In the genomic region with DNA sequence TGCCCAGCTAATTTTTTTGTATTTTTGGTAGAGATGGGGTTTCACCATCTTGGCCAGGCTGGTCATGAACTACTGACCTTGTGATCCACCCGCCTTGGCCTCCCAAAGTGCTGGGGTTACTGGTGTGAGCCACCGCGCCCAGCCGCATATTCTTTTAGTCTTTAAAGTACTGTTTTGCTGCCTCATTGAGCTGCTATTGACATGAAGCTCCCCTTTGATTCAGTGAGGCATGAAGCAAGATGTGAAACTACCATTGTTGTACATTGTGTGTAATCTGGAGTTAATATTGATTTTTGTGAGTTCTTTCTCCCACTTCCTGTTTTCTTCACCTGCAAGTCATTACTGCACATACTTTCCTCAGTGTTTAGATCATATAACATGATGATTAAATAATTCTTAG, we compare ENCODE assay signal across 1 cellular context.
TF ChIP-seq lines count a peak whose summit lies in the region.

No MANE protein-coding gene starts in this region.

TF ChIP-seq in HepG2, 621 proteins besides CTCF, POLR2A, EP300 and RAD21 (continued from another document and continues in another):
- TF ChIP-seq ZNF547 (CRISPR knock-in tag; IDR thresholded peaks at IDR 0.05) (no peak), ADNP (CRISPR knock-in tag; IDR thresholded peaks at IDR 0.05) (no peak), ZC3H13 (CRISPR knock-in tag; IDR thresholded peaks at IDR 0.05) (no peak), POGZ (CRISPR knock-in tag; IDR thresholded peaks at IDR 0.05) (peak; percentile 97), ZSCAN21 (CRISPR knock-in tag; IDR thresholded peaks at IDR 0.05; ENCODE audit: borderline replicate concordance) (no peak), ZNF225 (CRISPR knock-in tag; IDR thresholded peaks at IDR 0.05) (no peak), ZSCAN31 (CRISPR knock-in tag; IDR thresholded peaks at IDR 0.05; ENCODE audit: low read depth) (no peak), ETS1 (CRISPR knock-in tag; IDR thresholded peaks at IDR 0.05) (no peak), KIAA2018 (CRISPR knock-in tag; IDR thresholded peaks at IDR 0.05; ENCODE audit: borderline replicate concordance) (no peak), MTA1 (CRISPR knock-in tag; IDR thresholded peaks at IDR 0.05; ENCODE audit: borderline replicate concordance) (no peak), TAF1 (CRISPR knock-in tag; IDR thresholded peaks at IDR 0.05) (no peak), FOSL1 (CRISPR knock-in tag; IDR thresholded peaks at IDR 0.05; ENCODE audit: borderline replicate concordance) (no peak), ZNF672 (CRISPR knock-in tag; IDR thresholded peaks at IDR 0.05) (no peak), ZNF33B (CRISPR knock-in tag; IDR thresholded peaks at IDR 0.05) (no peak), HDAC6 (IDR thresholded peaks at IDR 0.05; ENCODE audit: low read depth, low read length) (no peak), SP140L (CRISPR knock-in tag; IDR thresholded peaks at IDR 0.05; ENCODE audit: borderline replicate concordance) (no peak), RBM22 (optimal IDR thresholded peaks at IDR 0.05; ENCODE audit: low read length) (no peak), MAF1 (CRISPR knock-in tag; IDR thresholded peaks at IDR 0.05; ENCODE audit: borderline replicate concordance) (no peak), ELF4 (CRISPR knock-in tag; IDR thresholded peaks at IDR 0.05; ENCODE audit: borderline replicate concordance) (no peak), ZFX (CRISPR knock-in tag; IDR thresholded peaks at IDR 0.05; ENCODE audit: low read depth) (no peak), KDM6A (CRISPR knock-in tag; IDR thresholded peaks at IDR 0.05; ENCODE audit: low read depth) (no peak), FOXK2 (IDR thresholded peaks at IDR 0.05) (peak; percentile 27; the same call in 1 of the 2 replicates), TAF15 (IDR thresholded peaks at IDR 0.05; ENCODE audit: low read depth, low read length, poor library complexity, severe bottlenecking) (no peak), IRF2 (CRISPR knock-in tag; IDR thresholded peaks at IDR 0.05) (no peak; the same call in 1 of the 2 replicates), CREM (IDR thresholded peaks at IDR 0.05) (peak; percentile 49; the same call in 1 of the 2 replicates), CREM (CRISPR knock-in tag; IDR thresholded peaks at IDR 0.05) (no peak), FOXA3 (CRISPR knock-in tag; IDR thresholded peaks at IDR 0.05) (peak; percentile 92), ERF (CRISPR knock-in tag; IDR thresholded peaks at IDR 0.05) (0 out of 2 replicates have a peak, but pooled peaks have one; percentile 18), ZMYM4 (CRISPR knock-in tag; IDR thresholded peaks at IDR 0.05) (peak; percentile 76), ZBTB1 (CRISPR knock-in tag; IDR thresholded peaks at IDR 0.05; ENCODE audit: borderline replicate concordance) (no peak), AKAP8 (CRISPR knock-in tag; IDR thresholded peaks at IDR 0.05) (no peak), ZNF549 (CRISPR knock-in tag; IDR thresholded peaks at IDR 0.05) (no peak)
- TF ChIP-seq, protein P1, sequence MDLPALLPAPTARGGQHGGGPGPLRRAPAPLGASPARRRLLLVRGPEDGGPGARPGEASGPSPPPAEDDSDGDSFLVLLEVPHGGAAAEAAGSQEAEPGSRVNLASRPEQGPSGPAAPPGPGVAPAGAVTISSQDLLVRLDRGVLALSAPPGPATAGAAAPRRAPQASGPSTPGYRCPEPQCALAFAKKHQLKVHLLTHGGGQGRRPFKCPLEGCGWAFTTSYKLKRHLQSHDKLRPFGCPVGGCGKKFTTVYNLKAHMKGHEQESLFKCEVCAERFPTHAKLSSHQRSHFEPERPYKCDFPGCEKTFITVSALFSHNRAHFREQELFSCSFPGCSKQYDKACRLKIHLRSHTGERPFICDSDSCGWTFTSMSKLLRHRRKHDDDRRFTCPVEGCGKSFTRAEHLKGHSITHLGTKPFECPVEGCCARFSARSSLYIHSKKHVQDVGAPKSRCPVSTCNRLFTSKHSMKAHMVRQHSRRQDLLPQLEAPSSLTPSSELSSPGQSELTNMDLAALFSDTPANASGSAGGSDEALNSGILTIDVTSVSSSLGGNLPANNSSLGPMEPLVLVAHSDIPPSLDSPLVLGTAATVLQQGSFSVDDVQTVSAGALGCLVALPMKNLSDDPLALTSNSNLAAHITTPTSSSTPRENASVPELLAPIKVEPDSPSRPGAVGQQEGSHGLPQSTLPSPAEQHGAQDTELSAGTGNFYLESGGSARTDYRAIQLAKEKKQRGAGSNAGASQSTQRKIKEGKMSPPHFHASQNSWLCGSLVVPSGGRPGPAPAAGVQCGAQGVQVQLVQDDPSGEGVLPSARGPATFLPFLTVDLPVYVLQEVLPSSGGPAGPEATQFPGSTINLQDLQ (CRISPR knock-in tag; IDR thresholded peaks at IDR 0.05), result no peak
- TF ChIP-seq, protein P2, sequence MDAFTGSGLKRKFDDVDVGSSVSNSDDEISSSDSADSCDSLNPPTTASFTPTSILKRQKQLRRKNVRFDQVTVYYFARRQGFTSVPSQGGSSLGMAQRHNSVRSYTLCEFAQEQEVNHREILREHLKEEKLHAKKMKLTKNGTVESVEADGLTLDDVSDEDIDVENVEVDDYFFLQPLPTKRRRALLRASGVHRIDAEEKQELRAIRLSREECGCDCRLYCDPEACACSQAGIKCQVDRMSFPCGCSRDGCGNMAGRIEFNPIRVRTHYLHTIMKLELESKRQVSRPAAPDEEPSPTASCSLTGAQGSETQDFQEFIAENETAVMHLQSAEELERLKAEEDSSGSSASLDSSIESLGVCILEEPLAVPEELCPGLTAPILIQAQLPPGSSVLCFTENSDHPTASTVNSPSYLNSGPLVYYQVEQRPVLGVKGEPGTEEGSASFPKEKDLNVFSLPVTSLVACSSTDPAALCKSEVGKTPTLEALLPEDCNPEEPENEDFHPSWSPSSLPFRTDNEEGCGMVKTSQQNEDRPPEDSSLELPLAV (CRISPR knock-in tag; conservative IDR thresholded peaks at IDR 0.05; ENCODE audit: low read depth), result no peak
- TF ChIP-seq, protein P3, sequence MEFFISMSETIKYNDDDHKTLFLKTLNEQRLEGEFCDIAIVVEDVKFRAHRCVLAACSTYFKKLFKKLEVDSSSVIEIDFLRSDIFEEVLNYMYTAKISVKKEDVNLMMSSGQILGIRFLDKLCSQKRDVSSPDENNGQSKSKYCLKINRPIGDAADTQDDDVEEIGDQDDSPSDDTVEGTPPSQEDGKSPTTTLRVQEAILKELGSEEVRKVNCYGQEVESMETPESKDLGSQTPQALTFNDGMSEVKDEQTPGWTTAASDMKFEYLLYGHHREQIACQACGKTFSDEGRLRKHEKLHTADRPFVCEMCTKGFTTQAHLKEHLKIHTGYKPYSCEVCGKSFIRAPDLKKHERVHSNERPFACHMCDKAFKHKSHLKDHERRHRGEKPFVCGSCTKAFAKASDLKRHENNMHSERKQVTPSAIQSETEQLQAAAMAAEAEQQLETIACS (CRISPR knock-in tag; IDR thresholded peaks at IDR 0.05), result no peak
- TF ChIP-seq, protein P4, sequence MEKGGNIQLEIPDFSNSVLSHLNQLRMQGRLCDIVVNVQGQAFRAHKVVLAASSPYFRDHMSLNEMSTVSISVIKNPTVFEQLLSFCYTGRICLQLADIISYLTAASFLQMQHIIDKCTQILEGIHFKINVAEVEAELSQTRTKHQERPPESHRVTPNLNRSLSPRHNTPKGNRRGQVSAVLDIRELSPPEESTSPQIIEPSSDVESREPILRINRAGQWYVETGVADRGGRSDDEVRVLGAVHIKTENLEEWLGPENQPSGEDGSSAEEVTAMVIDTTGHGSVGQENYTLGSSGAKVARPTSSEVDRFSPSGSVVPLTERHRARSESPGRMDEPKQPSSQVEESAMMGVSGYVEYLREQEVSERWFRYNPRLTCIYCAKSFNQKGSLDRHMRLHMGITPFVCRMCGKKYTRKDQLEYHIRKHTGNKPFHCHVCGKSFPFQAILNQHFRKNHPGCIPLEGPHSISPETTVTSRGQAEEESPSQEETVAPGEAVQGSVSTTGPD (CRISPR knock-in tag; IDR thresholded peaks at IDR 0.05), result peak; percentile 58; the same call in 1 of the 2 replicates
- TF ChIP-seq, protein P5, sequence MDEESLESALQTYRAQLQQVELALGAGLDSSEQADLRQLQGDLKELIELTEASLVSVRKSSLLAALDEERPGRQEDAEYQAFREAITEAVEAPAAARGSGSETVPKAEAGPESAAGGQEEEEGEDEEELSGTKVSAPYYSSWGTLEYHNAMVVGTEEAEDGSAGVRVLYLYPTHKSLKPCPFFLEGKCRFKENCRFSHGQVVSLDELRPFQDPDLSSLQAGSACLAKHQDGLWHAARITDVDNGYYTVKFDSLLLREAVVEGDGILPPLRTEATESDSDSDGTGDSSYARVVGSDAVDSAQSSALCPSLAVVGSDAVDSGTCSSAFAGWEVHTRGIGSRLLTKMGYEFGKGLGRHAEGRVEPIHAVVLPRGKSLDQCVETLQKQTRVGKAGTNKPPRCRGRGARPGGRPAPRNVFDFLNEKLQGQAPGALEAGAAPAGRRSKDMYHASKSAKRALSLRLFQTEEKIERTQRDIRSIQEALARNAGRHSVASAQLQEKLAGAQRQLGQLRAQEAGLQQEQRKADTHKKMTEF (CRISPR knock-in tag; IDR thresholded peaks at IDR 0.05), result peak; percentile 86; the same call in 1 of the 2 replicates
- TF ChIP-seq, protein P6, sequence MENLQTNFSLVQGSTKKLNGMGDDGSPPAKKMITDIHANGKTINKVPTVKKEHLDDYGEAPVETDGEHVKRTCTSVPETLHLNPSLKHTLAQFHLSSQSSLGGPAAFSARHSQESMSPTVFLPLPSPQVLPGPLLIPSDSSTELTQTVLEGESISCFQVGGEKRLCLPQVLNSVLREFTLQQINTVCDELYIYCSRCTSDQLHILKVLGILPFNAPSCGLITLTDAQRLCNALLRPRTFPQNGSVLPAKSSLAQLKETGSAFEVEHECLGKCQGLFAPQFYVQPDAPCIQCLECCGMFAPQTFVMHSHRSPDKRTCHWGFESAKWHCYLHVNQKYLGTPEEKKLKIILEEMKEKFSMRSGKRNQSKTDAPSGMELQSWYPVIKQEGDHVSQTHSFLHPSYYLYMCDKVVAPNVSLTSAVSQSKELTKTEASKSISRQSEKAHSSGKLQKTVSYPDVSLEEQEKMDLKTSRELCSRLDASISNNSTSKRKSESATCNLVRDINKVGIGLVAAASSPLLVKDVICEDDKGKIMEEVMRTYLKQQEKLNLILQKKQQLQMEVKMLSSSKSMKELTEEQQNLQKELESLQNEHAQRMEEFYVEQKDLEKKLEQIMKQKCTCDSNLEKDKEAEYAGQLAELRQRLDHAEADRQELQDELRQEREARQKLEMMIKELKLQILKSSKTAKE (CRISPR knock-in tag; IDR thresholded peaks at IDR 0.05; ENCODE audit: borderline replicate concordance), result no peak
